Comparison of ENCODE assay signal across 28 cellular contexts in genomic region chr15:80202016-80202315, GRCh38. TPM values are rescaled to one million over a fixed set of nuclear protein-coding genes. Genes with fewer than 3 reads are reported as not detected.
"Had no signal": no experiment of that assay in that cellular context is flagged by ENCODE, and none has a peak within 500 bp of the region (broad histone marks: within the 10 kb centered on the region; RNA-seq: fewer than 3 reads in every experiment).

No MANE protein-coding gene starts in this region.

- H3K4me3 ChIP-seq: ascending aorta, cardiac muscle cell, MG63, Peyer's patch had no signal

- H3K36me3 ChIP-seq: ascending aorta, cardiac muscle cell, MG63, Peyer's patch had no signal

- H3K9me3 ChIP-seq: ascending aorta, MG63, Peyer's patch had no signal

- ATAC-seq: activated CD4-positive, alpha-beta T cell treated with anti-CD3 and anti-CD28 coated beads for 36 hours; activated CD4-positive, CD25-positive, alpha-beta regulatory T cell treated with anti-CD3 and anti-CD28 coated beads, Interleukin-2, amount 50 U/mL, for 24 hours; activated T-cell treated with anti-CD3 and anti-CD28 coated beads, Interleukin-2, amount 50 U/mL, for 72 hours; activated T-helper 17 cell treated with anti-CD3 and anti-CD28 coated beads, Interleukin-2, amount 50 U/mL, for 72 hours had no signal

- FAIRE-seq: TTC549 had no signal

- H3K4me1 ChIP-seq: ascending aorta, Peyer's patch had no signal

- H3K27ac ChIP-seq: ascending aorta, cardiac muscle cell, Peyer's patch had no signal

- DNase-seq: activated CD4-positive, alpha-beta memory T cell treated with anti-CD3 and anti-CD28 coated beads for 36 hours; activated CD4-positive, alpha-beta T cell treated with anti-CD3 and anti-CD28 coated beads for 36 hours; activated CD4-positive, alpha-beta T cell treated with anti-CD3 and anti-CD28 coated beads, Interleukin-2, amount 10 ng/mL, durations not matched to agents 7 days and 5 days; activated gamma-delta T cell; activated naive CD4-positive, alpha-beta T cell treated with Interleukin-2 at 50 U/mL for 16 hours; activated naive CD8-positive, alpha-beta T cell treated with anti-CD3 and anti-CD28 coated beads, Interleukin-2, amount 10 ng/mL, durations not matched to agents 7 days and 5 days; activated T-cell treated with anti-CD3 and anti-CD28 coated beads, Interleukin-2, amount 50 U/mL, for 1 hour; activated T-cell treated with anti-CD3 and anti-CD28 coated beads, Interleukin-2, amount 50 U/mL, for 72 hours; amygdala; Kasumi-1; KG1; NCI-H1048; NCI-H1436 treated with DMSO at 0.1 percent for 48 hours; NCI-H2029; NCI-H345; NCI-H524 treated with DMSO at 0.1 percent for 48 hours; Peyer's patch; Right ventricle myocardium superior had no signal

- H3K27me3 ChIP-seq: ascending aorta, cardiac muscle cell, MG63, Peyer's patch had no signal

RNA-seq across cellular contexts. Expression of gene CTXND1, which starts 50.0 kb away (rescaled TPM):
- total RNA-seq: activated CD4-positive, alpha-beta memory T cell treated with anti-CD3 and anti-CD28 coated beads for 36 hours; activated CD4-positive, alpha-beta T cell treated with anti-CD3 and anti-CD28 coated beads for 36 hours; activated CD4-positive, alpha-beta T cell treated with anti-CD3 and anti-CD28 coated beads, Interleukin-2, amount 10 ng/mL, durations not matched to agents 7 days and 5 days; activated CD8-positive, alpha-beta memory T cell treated with anti-CD3 and anti-CD28 coated beads for 36 hours; activated naive CD8-positive, alpha-beta T cell treated with anti-CD3 and anti-CD28 coated beads, Interleukin-2, amount 10 ng/mL, durations not matched to agents 7 days and 5 days; activated T-cell treated with anti-CD3 and anti-CD28 coated beads, Interleukin-2, amount 50 U/mL, for 72 hours; activated T-helper 17 cell treated with anti-CD3 and anti-CD28 coated beads, Interleukin-2, amount 50 U/mL, for 72 hours; NCI-H460; T-helper 1 cell treated with Interleukin-12 subunit alpha and Interleukin-12 subunit beta and Interleukin-4 antibody, amounts not matched to agents 30 ng/mL and 1 ng/mL, for 36 hours; T-helper 2 cell treated with Interferon-gamma antibody and Interleukin-4, amounts not matched to agents 100 ng/mL and 5 ng/mL, for 36 hours had no signal
